Comparison of ENCODE assay signal across 25 cellular contexts in the genomic region with DNA sequence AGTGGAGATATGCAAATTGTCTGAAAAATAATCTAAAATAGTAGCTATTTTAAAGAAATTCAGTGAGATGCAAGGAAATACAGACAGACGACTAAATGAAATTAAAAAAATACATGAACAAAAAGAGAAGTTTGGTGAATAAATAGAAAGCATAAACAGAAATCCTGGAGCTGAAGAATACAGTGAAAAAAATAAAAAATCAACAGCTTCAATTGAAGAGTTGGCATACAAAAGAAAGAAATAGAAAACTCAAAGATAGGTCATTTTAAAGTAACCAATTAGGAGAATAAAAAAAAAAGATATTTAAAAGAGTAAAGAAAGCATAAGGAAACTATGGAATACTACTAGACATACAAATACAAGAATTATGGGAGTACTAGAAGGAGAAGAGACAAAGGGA.
"Had no signal": no experiment of that assay in that cellular context is flagged by ENCODE, and none has a peak within 500 bp of the region (broad histone marks: within the 10 kb centered on the region; RNA-seq: fewer than 3 reads in every experiment).

No MANE protein-coding gene starts in this region.

- H3K4me3 ChIP-seq: neural progenitor cell, ovary, psoas muscle, right lobe of liver, sigmoid colon, stomach, thoracic aorta, thyroid gland, tibial nerve, upper lobe of left lung, vagina had no signal

- H3K9ac ChIP-seq: neural progenitor cell, parathyroid adenoma had no signal

- FAIRE-seq: small intestine, urothelium cell line had no signal

- H3K27ac ChIP-seq: neural progenitor cell, ovary, parathyroid adenoma, psoas muscle, right lobe of liver, sigmoid colon, stomach, thoracic aorta, thyroid gland, tibial nerve, upper lobe of left lung, vagina had no signal

- H3K4me1 ChIP-seq: neural progenitor cell, parathyroid adenoma, psoas muscle, right lobe of liver, sigmoid colon, stomach, thyroid gland, tibial nerve, upper lobe of left lung, vagina had no signal

- DNase-seq: natural killer cell; occipital lobe; ovary; posterior cingulate gyrus; psoas muscle; right cardiac atrium; right lobe of liver; sigmoid colon; small intestine; stimulated activated CD4-positive, alpha-beta T cell treated with anti-CD3 and anti-CD28 coated beads, Interleukin-15, amount 100 ng/mL, for 24 hours; stimulated activated CD4-positive, alpha-beta T cell treated with anti-CD3 and anti-CD28 coated beads, Interleukin-2, amount 100 ng/mL, for 24 hours; stimulated activated CD4-positive, alpha-beta T cell treated with anti-CD3 and anti-CD28 coated beads, Interleukin-2, amount 100 ng/mL, for 48 hours; stimulated activated CD4-positive, alpha-beta T cell treated with anti-CD3 and anti-CD28 coated beads, Interleukin-4, amount 100 ng/mL, for 24 hours; stimulated activated naive B cell treated with anti-CD40 and anti-IgM and Interleukin-4, amounts not matched to agents 10 μg/mL and 1 μg/mL and 100 μg/mL, for 72 hours; stimulated activated naive CD4-positive, alpha-beta T cell treated with Interleukin-2 at 50 U/mL for 16 hours; stomach; thyroid gland; trophoblast cell; upper lobe of left lung had no signal

- H3K79me2 ChIP-seq: parathyroid adenoma had no signal

- H3K36me3 ChIP-seq: neural progenitor cell, ovary, right lobe of liver, sigmoid colon, stomach, thoracic aorta, thyroid gland, tibial nerve, upper lobe of left lung, vagina had no signal

- H3K4me2 ChIP-seq: neural progenitor cell had no signal

- H3K9me3 ChIP-seq: ovary, right lobe of liver, thoracic aorta, thyroid gland had no signal

- H3K27me3 ChIP-seq: neural progenitor cell, ovary, right lobe of liver, sigmoid colon, stomach, thyroid gland, tibial nerve, upper lobe of left lung, vagina had no signal

- H2AFZ ChIP-seq: neural progenitor cell, parathyroid adenoma had no signal
